9 cellular contexts compared by ENCODE assay signal in the genomic region with DNA sequence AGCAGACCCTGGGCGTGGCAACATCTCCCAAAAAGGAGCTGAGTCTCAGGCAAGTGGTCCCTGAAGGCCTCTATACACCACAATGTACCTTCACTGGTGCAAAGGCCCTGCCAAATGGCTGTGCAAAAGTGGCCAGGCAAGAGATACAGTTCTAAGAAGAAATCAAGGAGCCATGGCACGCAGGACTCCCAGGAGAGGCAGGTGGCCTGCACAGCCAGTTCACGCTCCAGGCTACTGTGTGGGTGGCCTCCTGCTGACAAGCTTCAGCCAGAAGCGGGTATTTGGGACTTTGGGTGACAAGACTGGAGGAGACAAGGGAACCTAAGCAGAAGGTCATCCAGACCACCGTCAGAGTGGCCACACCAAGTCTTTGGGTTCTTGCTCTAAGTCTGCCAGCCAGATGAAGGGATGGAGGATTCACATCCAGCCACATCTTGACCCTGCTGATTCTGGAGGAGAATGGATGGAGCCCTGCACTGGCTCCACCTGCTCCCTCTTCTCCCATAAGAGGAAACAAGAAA. TPM values are rescaled to one million over a fixed set of nuclear protein-coding genes. Genes with fewer than 3 reads are reported as not detected.
DNase-seq lines count a peak whose midpoint lies in the region; ATAC-seq, FAIRE-seq and TF ChIP-seq lines count a peak whose summit lies in the region.
"Had no signal": no experiment of that assay in that cellular context is flagged by ENCODE, and none has a peak within 500 bp of the region (broad histone marks: within the 10 kb centered on the region; RNA-seq: fewer than 3 reads in every experiment).

No MANE protein-coding gene starts in this region.

- TF ChIP-seq CTCF in Peyer's patch (IDR thresholded peaks at IDR 0.05) (no peak), kidney (IDR thresholded peaks at IDR 0.05; ENCODE audit: borderline replicate concordance, extremely low read depth, insufficient read depth) (no peak)

- FAIRE-seq in GM19239 (lab: Jason Lieb, UNC) (peak; percentile 78), kidney (lab: Jason Lieb, UNC) (no peak)

- H3K9me3 ChIP-seq in Peyer's patch (no peaks in the 10 kb centered on the region), kidney (ENCODE audit: control insufficient read depth in 1 of 2, low read length in 2 of 2) (no peaks in the 10 kb centered on the region)

- H3K4me1 ChIP-seq in Peyer's patch (peaks cover 7 to 38% (median 32%) of the 10 kb centered on the region in 4 donors), kidney (ENCODE audit: control insufficient read depth in 1 of 2, insufficient read depth in 1 of 2, low read depth in 1 of 2, low read length in 2 of 2) (peaks cover 30 to 38% of the 10 kb centered on the region in 2 donors)

- H3K9me3 Mint-ChIP-seq in stimulated activated naive B cell treated with anti-CD40 and anti-IgM and Interleukin-4, amounts not matched to agents 10 μg/mL and 1 μg/mL and 100 μg/mL, for 72 hours, result peaks cover 0 to 2% of the 10 kb centered on the region in 2 donors

- intact Hi-C loops in kidney (cut with DNase I), result loop anchor here (10.0 kb wide), 1 partner anchor 569 kb away; no protein-coding TSS in a partner anchor

- TF ChIP-seq POLR2A in Peyer's patch (IDR thresholded peaks at IDR 0.05), result no peak

- H3K4me1 Mint-ChIP-seq in stimulated activated naive B cell treated with anti-CD40 and anti-IgM and Interleukin-4, amounts not matched to agents 10 μg/mL and 1 μg/mL and 100 μg/mL, for 72 hours, result peaks cover 65 to 93% of the 10 kb centered on the region in 2 donors

- H3K36me3 Mint-ChIP-seq in stimulated activated naive B cell treated with anti-CD40 and anti-IgM and Interleukin-4, amounts not matched to agents 10 μg/mL and 1 μg/mL and 100 μg/mL, for 72 hours, result peaks cover 1 to 19% of the 10 kb centered on the region in 2 donors

- DNase-seq in GM19239 (ENCODE audit: insufficient read length, low spot score) (no peak), Peyer's patch (peak in 1 of 3 donors; percentile 16), kidney (no peak), NCI-H1930 (lab: John Stamatoyannopoulos, UW) (no peak), T1000 (lab: John Stamatoyannopoulos, UW) (no peak), NCI-H2081 (lab: John Stamatoyannopoulos, UW) (no peak)
- DNase-seq in stimulated activated naive B cell treated with anti-CD40 and anti-IgM and Interleukin-4, amounts not matched to agents 10 μg/mL and 1 μg/mL and 100 μg/mL, for 72 hours, result peak; percentile 52
- DNase-seq: anterior cingulate cortex, NCI-H526 treated with DMSO at 0.1 percent for 48 hours had no signal

- peak overlapping the region in 1 of 2 donors; percentile 71 for H3K9ac ChIP-seq in kidney (ENCODE audit: low read length in 2 of 2)

- H3K36me3 ChIP-seq in Peyer's patch (no peaks in the 10 kb centered on the region), kidney (ENCODE audit: control insufficient read depth in 1 of 2, insufficient read depth in 2 of 2, low read length in 2 of 2) (no peaks in the 10 kb centered on the region)

- ATAC-seq in stimulated activated naive B cell treated with anti-CD40 and anti-IgM and Interleukin-4, amounts not matched to agents 10 μg/mL and 1 μg/mL and 100 μg/mL, for 72 hours (replicated peaks), result peak; percentile 4 to 6

- H3K27ac Mint-ChIP-seq in stimulated activated naive B cell treated with anti-CD40 and anti-IgM and Interleukin-4, amounts not matched to agents 10 μg/mL and 1 μg/mL and 100 μg/mL, for 72 hours, result peak overlapping the region; percentile 96

- no peak overlapping the region for H3K4me3 ChIP-seq in Peyer's patch
- no peak overlapping the region for H3K4me3 ChIP-seq in kidney (ENCODE audit: low read length in 2 of 2)

- peak overlapping the region; percentile 84 for H3K4me3 Mint-ChIP-seq in stimulated activated naive B cell treated with anti-CD40 and anti-IgM and Interleukin-4, amounts not matched to agents 10 μg/mL and 1 μg/mL and 100 μg/mL, for 72 hours

- H3K27ac ChIP-seq in Peyer's patch (peak overlapping the region; percentile 95 to 99 (median 98)), kidney (ENCODE audit: low read depth in 2 of 2, low read length in 2 of 2) (peak overlapping the region; percentile 97 to 99)

- H3K27me3 ChIP-seq in Peyer's patch, result no peaks in the 10 kb centered on the region

- H3K27me3 Mint-ChIP-seq in stimulated activated naive B cell treated with anti-CD40 and anti-IgM and Interleukin-4, amounts not matched to agents 10 μg/mL and 1 μg/mL and 100 μg/mL, for 72 hours, result no peaks in the 10 kb centered on the region

RNA-seq across cellular contexts. Expression of a gene that starts 20.5 kb away (rescaled TPM):
- total RNA-seq in Peyer's patch (100 to 1,000 TPM in 3 of 4 donors, 10 to 100 TPM in 1; 78.8 to 321 (median 195) TPM), kidney (289 TPM)
- polyA plus RNA-seq in kidney (ENCODE audit: insufficient read depth, low read depth, low replicate concordance), result 73.3 TPM
